33 cellular contexts compared by ENCODE assay signal in genomic region chr3:7710284-7710683, GRCh38.
DNase-seq lines count a peak whose midpoint lies in the region; ATAC-seq, FAIRE-seq and TF ChIP-seq lines count a peak whose summit lies in the region.
"Had no signal": no experiment of that assay in that cellular context is flagged by ENCODE, and none has a peak within 500 bp of the region (broad histone marks: within the 10 kb centered on the region; RNA-seq: fewer than 3 reads in every experiment).

No MANE protein-coding gene starts in this region.

- no peak for TF ChIP-seq CTCF in WERI-Rb-1 (IDR thresholded peaks at IDR 0.05; ENCODE audit: low read depth, low read length)

- 29 to 66% (median 35%) methylated on average over 3 of the region's 3 CpGs for WGBS in small intestine, 3 donors

- no peaks in the 10 kb centered on the region for H3K27me3 Mint-ChIP-seq in activated CD4-positive, alpha-beta T cell treated with anti-CD3 and anti-CD28 coated beads for 36 hours
- H3K27me3 Mint-ChIP-seq: CD4-positive, CD25-positive, alpha-beta regulatory T cell; T-cell had no signal

- no peak overlapping the region for H3K4me3 Mint-ChIP-seq in activated CD4-positive, alpha-beta T cell treated with anti-CD3 and anti-CD28 coated beads for 36 hours
- H3K4me3 Mint-ChIP-seq: activated naive CD8-positive, alpha-beta T cell treated with anti-CD3 and anti-CD28 coated beads, Interleukin-2, amount 50 U/mL, for 24 hours; CD4-positive, CD25-positive, alpha-beta regulatory T cell; GM23338; neural progenitor cell; T-cell had no signal

- H3K36me3 Mint-ChIP-seq in activated CD4-positive, alpha-beta T cell treated with anti-CD3 and anti-CD28 coated beads for 36 hours (ENCODE audit: low read depth): no peaks in the 10 kb centered on the region
- H3K36me3 Mint-ChIP-seq: CD4-positive, CD25-positive, alpha-beta regulatory T cell; neural progenitor cell; T-cell had no signal

- intact Hi-C loops in activated CD4-positive, alpha-beta T cell treated with anti-CD3 and anti-CD28 coated beads for 36 hours (cut with DNase I, micrococcal nuclease): no loop called here

- H3K4me1 ChIP-seq in small intestine (ENCODE audit: control insufficient read depth in 2 of 2, insufficient read depth in 1 of 2, low read depth in 1 of 2, low read length in 1 of 2): no peaks in the 10 kb centered on the region
- H3K4me1 ChIP-seq: neural progenitor cell, pancreas, suprapubic skin, upper lobe of right lung had no signal

- peaks cover 8% of the 10 kb centered on the region for H3K4me1 Mint-ChIP-seq in activated CD4-positive, alpha-beta T cell treated with anti-CD3 and anti-CD28 coated beads for 36 hours
- H3K4me1 Mint-ChIP-seq: CD4-positive, CD25-positive, alpha-beta regulatory T cell; neural progenitor cell had no signal

- DNase-seq in activated CD4-positive, alpha-beta T cell treated with anti-CD3 and anti-CD28 coated beads for 36 hours: peak; percentile 6
- no peak for DNase-seq in activated CD4-positive, alpha-beta T cell treated with anti-CD3 and anti-CD28 coated beads, Interleukin-2, amount 50 U/mL, for 1 hour
- DNase-seq in NCI-H146 (lab: John Stamatoyannopoulos, UW) (peak; percentile 59), WERI-Rb-1 (peak; percentile 24), small intestine (peak; percentile 31), NCI-H524 treated with DMSO at 0.1 percent for 48 hours (lab: John Stamatoyannopoulos, UW) (no peak), Ammon's horn (ENCODE audit: low spot score) (no peak), glomerular visceral epithelial cell (ENCODE audit: extremely low spot score) (no peak)
- DNase-seq: activated CD4-positive, alpha-beta T cell treated with anti-CD3 and anti-CD28 coated beads, Interleukin-2, amount 50 U/mL, for 4 hours; activated CD4-positive, CD25-positive, alpha-beta regulatory T cell; activated gamma-delta T cell treated with Interleukin-2 at 50 U/mL for 16 hours; activated naive CD8-positive, alpha-beta T cell treated with anti-CD3 and anti-CD28 coated beads, Interleukin-2, amount 50 U/mL, for 24 hours; activated T-cell treated with anti-CD3 and anti-CD28 coated beads, Interleukin-2, amount 50 U/mL, for 48 hours; CD4-positive, CD25-positive, alpha-beta regulatory T cell; central memory CD4-positive, alpha-beta T cell; cortex of kidney; head of caudate nucleus; KG1; kidney; left ventricle myocardium superior; MG63; NCI-H1694; NCI-H774; pancreas; stimulated activated naive CD4-positive, alpha-beta T cell treated with Interleukin-2 at 50 U/mL for 16 hours; T-cell; upper lobe of right lung had no signal

- no peaks in the 10 kb centered on the region for H3K27me3 ChIP-seq in WERI-Rb-1 (ENCODE audit: insufficient read depth, low read depth, severe bottlenecking)
- H3K27me3 ChIP-seq in small intestine (ENCODE audit: control insufficient read depth in 2 of 2, insufficient read depth in 2 of 2, low read length in 2 of 2): no peaks in the 10 kb centered on the region
- H3K27me3 ChIP-seq: MG63, neural progenitor cell, pancreas, suprapubic skin, upper lobe of right lung had no signal

- H3K36me3 ChIP-seq in WERI-Rb-1 (no peaks in the 10 kb centered on the region), small intestine (ENCODE audit: control insufficient read depth in 2 of 2, insufficient read depth in 2 of 2, low read length in 2 of 2) (no peaks in the 10 kb centered on the region)
- H3K36me3 ChIP-seq: MG63, neural progenitor cell, pancreas, suprapubic skin, upper lobe of right lung had no signal

- CTCF ChIA-PET in activated CD4-positive, alpha-beta T cell treated with anti-CD3 and anti-CD28 coated beads for 36 hours (lab: Charles Lee): no interaction called here

- no peak for FAIRE-seq in small intestine (lab: Jason Lieb, UNC)
- FAIRE-seq: A204.1, GM18507, GM19239, kidney, pancreas had no signal

- H3K27ac Mint-ChIP-seq in activated CD4-positive, alpha-beta T cell treated with anti-CD3 and anti-CD28 coated beads for 36 hours: no peak overlapping the region
- H3K27ac Mint-ChIP-seq: activated naive CD8-positive, alpha-beta T cell treated with anti-CD3 and anti-CD28 coated beads, Interleukin-2, amount 50 U/mL, for 24 hours; CD4-positive, CD25-positive, alpha-beta regulatory T cell; GM23338; neural progenitor cell; T-cell had no signal

- ATAC-seq in activated CD4-positive, alpha-beta T cell treated with anti-CD3 and anti-CD28 coated beads for 36 hours: no peak
- ATAC-seq: activated naive CD8-positive, alpha-beta T cell treated with anti-CD3 and anti-CD28 coated beads, Interleukin-2, amount 50 U/mL, for 24 hours; GM23338; left ventricle myocardium superior; pancreas; T-cell; upper lobe of right lung had no signal

- no peak overlapping the region for H3K27ac ChIP-seq in WERI-Rb-1
- H3K27ac ChIP-seq in small intestine (ENCODE audit: low read depth in 1 of 2, low read length in 1 of 2): no peak overlapping the region
- H3K27ac ChIP-seq: neural progenitor cell, pancreas, suprapubic skin, upper lobe of right lung had no signal

- H3K9me3 Mint-ChIP-seq in activated CD4-positive, alpha-beta T cell treated with anti-CD3 and anti-CD28 coated beads for 36 hours (ENCODE audit: low read depth): peaks cover 3% of the 10 kb centered on the region
- H3K9me3 Mint-ChIP-seq: GM23338, neural progenitor cell had no signal

- no peaks in the 10 kb centered on the region for H3K9me3 ChIP-seq in WERI-Rb-1 (ENCODE audit: severe bottlenecking)
- H3K9me3 ChIP-seq in small intestine (ENCODE audit: control insufficient read depth, low read depth): no peaks in the 10 kb centered on the region
- H3K9me3 ChIP-seq: MG63, pancreas, suprapubic skin, upper lobe of right lung had no signal

- POLR2A ChIA-PET in activated CD4-positive, alpha-beta T cell treated with anti-CD3 and anti-CD28 coated beads for 36 hours (lab: Charles Lee): interaction anchor here (0.6 kb wide), 1 partner anchor 725 kb away, joined by 3 read pairs; no protein-coding TSS in a partner anchor

- H3K4me3 ChIP-seq in WERI-Rb-1 (ENCODE audit: low read depth, low read length): no peak overlapping the region
- H3K4me3 ChIP-seq in small intestine (ENCODE audit: low read depth in 1 of 2, low read length in 2 of 2): no peak overlapping the region
- H3K4me3 ChIP-seq: GM23338, MG63, neural progenitor cell, pancreas, suprapubic skin, upper lobe of right lung had no signal

Comparison
In these comparisons a context has a peak if more than half of its experiments do, and no peak if none do; other contexts are left out.
1. DNase-seq: peak in activated CD4-positive, alpha-beta T cell treated with anti-CD3 and anti-CD28 coated beads for 36 hours (single experiment), NCI-H146 (single experiment), WERI-Rb-1 (single experiment) and small intestine (single experiment); none in activated CD4-positive, alpha-beta T cell treated with anti-CD3 and anti-CD28 coated beads, Interleukin-2, amount 50 U/mL, for 1 hour (single experiment), NCI-H524 treated with DMSO at 0.1 percent for 48 hours (single experiment), Ammon's horn (single experiment) and glomerular visceral epithelial cell (single experiment).